In the genomic region with DNA sequence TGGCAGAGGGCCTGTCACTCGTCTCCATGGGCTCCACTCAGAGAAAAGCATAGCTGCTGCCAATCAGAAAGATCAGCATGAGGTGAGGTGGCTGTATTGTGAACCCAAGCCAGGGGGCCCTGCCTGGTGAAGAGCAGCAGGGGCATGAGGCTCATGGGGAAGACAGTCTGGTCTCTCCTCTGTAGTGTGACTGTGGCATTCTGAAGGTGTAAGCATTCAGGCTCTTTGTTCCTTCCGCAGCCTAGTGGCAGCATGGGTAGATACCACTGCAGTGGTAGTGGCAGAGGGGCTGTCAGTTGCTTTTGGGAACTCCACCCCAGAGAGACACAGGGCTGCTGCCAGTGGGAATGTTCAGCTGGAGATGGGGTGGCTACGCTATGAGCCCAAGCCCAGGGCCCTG, we compare ENCODE assay signal across 25 cellular contexts. TPM values are rescaled to one million over a fixed set of nuclear protein-coding genes. Genes with fewer than 3 reads are reported as not detected.
"Had no signal": no experiment of that assay in that cellular context is flagged by ENCODE, and none has a peak within 500 bp of the region (broad histone marks: within the 10 kb centered on the region; RNA-seq: fewer than 3 reads in every experiment).

No MANE protein-coding gene starts in this region.

- H3K9me3 ChIP-seq: adrenal gland had no signal

- H3K36me3 ChIP-seq: adrenal gland had no signal

- ATAC-seq: activated CD8-positive, alpha-beta T cell treated with anti-CD3 and anti-CD28 coated beads, Interleukin-2, amount 10 ng/mL, durations not matched to agents 7 days and 5 days had no signal

- H3K27ac Mint-ChIP-seq: activated CD8-positive, alpha-beta T cell treated with anti-CD3 and anti-CD28 coated beads, Interleukin-2, amount 10 ng/mL, durations not matched to agents 7 days and 5 days; activated naive CD8-positive, alpha-beta T cell treated with anti-CD3 and anti-CD28 coated beads, Interleukin-2, amount 10 ng/mL, durations not matched to agents 7 days and 5 days; T-helper 1 cell treated with Interleukin-12 subunit alpha and Interleukin-12 subunit beta and Interleukin-4 antibody, amounts not matched to agents 30 μg/mL and 1 μg/mL, for 36 hours had no signal

- H3K4me1 ChIP-seq: adrenal gland had no signal

- H3K4me3 Mint-ChIP-seq: activated CD8-positive, alpha-beta T cell treated with anti-CD3 and anti-CD28 coated beads, Interleukin-2, amount 10 ng/mL, durations not matched to agents 7 days and 5 days; activated naive CD8-positive, alpha-beta T cell treated with anti-CD3 and anti-CD28 coated beads, Interleukin-2, amount 10 ng/mL, durations not matched to agents 7 days and 5 days; T-helper 1 cell treated with Interleukin-12 subunit alpha and Interleukin-12 subunit beta and Interleukin-4 antibody, amounts not matched to agents 30 μg/mL and 1 μg/mL, for 36 hours had no signal

- H3K27ac ChIP-seq: adrenal gland, PC-9 had no signal

- DNase-seq: activated CD4-positive, alpha-beta T cell treated with anti-CD3 and anti-CD28 coated beads for 48 hours; activated CD4-positive, alpha-beta T cell treated with anti-CD3 and anti-CD28 coated beads, Interleukin-2, amount 50 U/mL, for 4 hours; activated CD4-positive, CD25-positive, alpha-beta regulatory T cell treated with anti-CD3 and anti-CD28 coated beads, Interleukin-2, amount 50 U/mL, for 72 hours; activated CD8-positive, alpha-beta memory T cell treated with anti-CD3 and anti-CD28 coated beads, Interleukin-2, amount 50 U/mL, for 48 hours; activated CD8-positive, alpha-beta T cell treated with anti-CD3 and anti-CD28 coated beads, Interleukin-2, amount 10 ng/mL, durations not matched to agents 7 days and 5 days; activated naive CD4-positive, alpha-beta T cell treated with anti-CD3 and anti-CD28 coated beads, Interleukin-2, amount 50 U/mL, for 16 hours; activated naive CD8-positive, alpha-beta T cell treated with anti-CD3 and anti-CD28 coated beads, Interleukin-2, amount 10 ng/mL, durations not matched to agents 7 days and 5 days; activated T-cell treated with anti-CD3 and anti-CD28 coated beads, Interleukin-2, amount 50 U/mL, for 1 hour; adrenal gland; anterior cingulate cortex; caudate nucleus; KBM-7; NCI-H1105 treated with DMSO at 0.1 percent for 48 hours; NCI-H1436 treated with DMSO at 0.1 percent for 48 hours; NCI-H187; NCI-H2081; NCI-H2227 treated with DMSO at 0.1 percent for 48 hours; NCI-H526 treated with DMSO at 0.1 percent for 48 hours; PC-9; SHP77 treated with DMSO at 0.1 percent for 48 hours had no signal

- H3K4me3 ChIP-seq: adrenal gland, PC-9 had no signal

- H3K4me2 ChIP-seq: PC-9 had no signal

- H3K9me3 Mint-ChIP-seq: activated naive CD8-positive, alpha-beta T cell treated with anti-CD3 and anti-CD28 coated beads, Interleukin-2, amount 10 ng/mL, durations not matched to agents 7 days and 5 days; T-helper 1 cell treated with Interleukin-12 subunit alpha and Interleukin-12 subunit beta and Interleukin-4 antibody, amounts not matched to agents 30 μg/mL and 1 μg/mL, for 36 hours had no signal

- H2AFZ ChIP-seq: PC-9 had no signal

RNA-seq across cellular contexts. Expression of gene CLEC4D, which starts 5.1 kb away (rescaled TPM):
- total RNA-seq: activated CD8-positive, alpha-beta T cell treated with anti-CD3 and anti-CD28 coated beads, Interleukin-2, amount 10 ng/mL, durations not matched to agents 7 days and 5 days; activated naive CD8-positive, alpha-beta T cell treated with anti-CD3 and anti-CD28 coated beads, Interleukin-2, amount 10 ng/mL, durations not matched to agents 7 days and 5 days; LHCN-M2; MCF 10A; NCI-H460; PC-9; SK-MEL-5 had no signal

RNA-seq across cellular contexts. Expression of gene CLEC4E, which starts 32.5 kb away (rescaled TPM):
- total RNA-seq: activated CD8-positive, alpha-beta T cell treated with anti-CD3 and anti-CD28 coated beads, Interleukin-2, amount 10 ng/mL, durations not matched to agents 7 days and 5 days; activated naive CD8-positive, alpha-beta T cell treated with anti-CD3 and anti-CD28 coated beads, Interleukin-2, amount 10 ng/mL, durations not matched to agents 7 days and 5 days; LHCN-M2; MCF 10A; NCI-H460; PC-9; SK-MEL-5 had no signal

RNA-seq across cellular contexts. Expression of gene CLEC6A, which starts 52.5 kb away (rescaled TPM):
- total RNA-seq: activated CD8-positive, alpha-beta T cell treated with anti-CD3 and anti-CD28 coated beads, Interleukin-2, amount 10 ng/mL, durations not matched to agents 7 days and 5 days; activated naive CD8-positive, alpha-beta T cell treated with anti-CD3 and anti-CD28 coated beads, Interleukin-2, amount 10 ng/mL, durations not matched to agents 7 days and 5 days; adrenal gland; LHCN-M2; MCF 10A; NCI-H460; PC-9; SK-MEL-5 had no signal
